In the genomic region with DNA sequence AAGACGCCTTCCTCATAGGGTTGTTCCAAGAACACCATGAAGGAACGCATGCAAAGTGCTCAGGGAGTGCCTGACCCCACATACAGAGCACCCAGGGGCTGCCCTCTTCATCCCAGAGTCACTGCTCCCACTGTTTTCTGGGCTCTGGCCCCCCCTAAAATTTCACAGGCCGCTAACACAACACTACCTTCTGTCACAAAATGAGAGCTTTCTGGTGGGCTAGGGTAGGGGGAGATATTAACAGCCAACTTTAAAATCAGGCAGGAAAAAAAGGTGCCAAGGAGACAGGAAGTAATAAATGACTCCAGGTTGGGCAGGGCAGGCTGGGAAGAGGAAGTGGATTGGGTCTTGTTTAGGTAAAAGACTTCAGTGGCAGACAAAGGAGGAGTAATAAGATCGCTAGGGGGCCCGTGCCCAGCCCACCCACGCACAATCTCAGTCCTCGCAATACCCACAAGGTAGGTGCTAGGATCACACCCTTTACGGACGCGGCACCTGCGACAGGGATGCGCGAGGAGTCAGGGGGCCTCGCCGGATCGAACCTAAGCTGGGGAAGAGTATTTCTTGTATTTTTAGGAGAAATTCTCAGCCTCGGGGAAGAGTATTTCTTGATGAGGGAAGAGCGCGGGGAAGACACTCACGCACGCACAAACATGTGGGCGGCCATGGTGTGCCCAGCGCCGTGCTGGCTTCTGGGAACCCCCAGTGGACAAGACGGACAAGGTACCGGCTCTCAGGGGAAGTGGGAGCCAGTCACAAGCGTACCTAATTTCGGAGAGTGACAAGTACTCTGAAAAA, we compare ENCODE assay signal across 8 cellular contexts. TPM values are rescaled to one million over a fixed set of nuclear protein-coding genes. Genes with fewer than 3 reads are reported as not detected.
A peak's percentile ranks its signal among the peaks of the same experiment; 100 is the strongest.
DNase-seq lines count a peak whose midpoint lies in the region; ATAC-seq, FAIRE-seq and TF ChIP-seq lines count a peak whose summit lies in the region.

No MANE protein-coding gene starts in this region.

- H2AFZ ChIP-seq in KMS-11 (ENCODE audit: low read depth) (peak overlapping the region; percentile 95), HepG2 (ENCODE audit: low read length) (no peak overlapping the region)

- no peak; a peak in 1 of 4 replicates for TF ChIP-seq POLR2A in HepG2 (IDR thresholded peaks at IDR 0.05; ENCODE audit: insufficient read depth in 1 of 2, low read depth in 2 of 2, low read length in 2 of 2)

- POLR2A ChIA-PET in HepG2 (lab: Yijun Ruan, JAX), result interaction anchor here (0.6 to 6.7 kb wide), 2 partner anchors 35 to 815 kb away, joined by 3 to 56 read pairs; no protein-coding TSS in a partner anchor

- BruUV-seq in HepG2 (replicated peaks; lab: Mats Ljungman, UMichigan), result TSS peak; percentile 65

- TF ChIP-seq EP300 in HepG2 (IDR thresholded peaks at IDR 0.05; ENCODE audit: low read depth in 2 of 2, low read length in 2 of 2), result no peak
- TF ChIP-seq EP300 in HepG2 (CRISPR knock-in tag; IDR thresholded peaks at IDR 0.05; ENCODE audit: borderline replicate concordance), result no peak

- H3K27ac ChIP-seq in C4-2B (peak overlapping the region; percentile 91), KMS-11 (no peak overlapping the region), HepG2 (ENCODE audit: extremely low read length, insufficient read depth, low read length) (peak overlapping the region; percentile 75), thymus (ENCODE audit: low read depth) (peak overlapping the region; percentile 69)

- H3K4me1 ChIP-seq in KMS-11 (ENCODE audit: low read depth, poor library complexity, severe bottlenecking), result peaks cover 15% of the 10 kb centered on the region
- H3K4me1 ChIP-seq in HepG2 (ENCODE audit: insufficient read depth, low read length), result peaks cover 63% of the 10 kb centered on the region
- peaks cover 14% of the 10 kb centered on the region for H3K4me1 ChIP-seq in thymus (ENCODE audit: control insufficient read depth, insufficient read depth, low read length)

- H3K79me2 ChIP-seq in KMS-11 (ENCODE audit: insufficient read depth, low read depth) (peaks cover 36% of the 10 kb centered on the region), HepG2 (ENCODE audit: insufficient read depth, low read length) (peaks cover 37% of the 10 kb centered on the region)

- DNase-seq in astrocyte of the spinal cord (ENCODE audit: low read depth, low spot score) (no peak), HepG2 (ENCODE audit: low spot score) (no peak), putamen (ENCODE audit: low spot score) (no peak), NCI-H2171 (lab: John Stamatoyannopoulos, UW) (no peak)

- H3K27me3 ChIP-seq in KMS-11 (ENCODE audit: insufficient read depth, low read depth) (no peaks in the 10 kb centered on the region), HepG2 (ENCODE audit: control insufficient read depth in 1 of 2, insufficient read depth in 2 of 2, low read length in 2 of 2) (no peaks in the 10 kb centered on the region), thymus (ENCODE audit: control insufficient read depth, insufficient read depth) (no peaks in the 10 kb centered on the region)

- no peak for TF ChIP-seq CTCF in C4-2B (conservative IDR thresholded peaks at IDR 0.05)
- TF ChIP-seq CTCF in KMS-11 (conservative IDR thresholded peaks at IDR 0.05; ENCODE audit: low read depth, low read length), result no peak
- no peak for TF ChIP-seq CTCF in astrocyte of the spinal cord (IDR thresholded peaks at IDR 0.05; ENCODE audit: low read depth, low read length)
- TF ChIP-seq CTCF in HepG2 (CRISPR knock-in tag; IDR thresholded peaks at IDR 0.05), result no peak

- in situ Hi-C loops in astrocyte of the spinal cord (cut with HindIII; ENCODE audit: low sequenced_read_pairs), result no loop called here
- in situ Hi-C loops in HepG2 (cut with HindIII; ENCODE audit: extremely low pct_ligation_motif_present, low pct_unique_long_range_greater_than_20kb), result loop anchor here (5.0 kb wide), 1 partner anchor 37 kb away; no protein-coding TSS in a partner anchor

- no peak for FAIRE-seq in HepG2 (lab: Jason Lieb, UNC)

- peak overlapping the region; percentile 68 for H3K4me2 ChIP-seq in KMS-11
- H3K4me2 ChIP-seq in HepG2 (ENCODE audit: low read depth, low read length), result peak overlapping the region; percentile 89

- intact Hi-C loops in HepG2 (cut with micrococcal nuclease; ENCODE audit: unreplicated experiment), result loop anchor here (2.0 kb wide), 1 partner anchor 30 kb away; no protein-coding TSS in a partner anchor

- H3K4me3 ChIP-seq in KMS-11 (IDR thresholded peaks at IDR 0.05; ENCODE audit: insufficient read depth, low read depth, low read length) (no peak overlapping the region), astrocyte of the spinal cord (ENCODE audit: low read depth, low read length) (peak overlapping the region; percentile 35), HepG2 (replicated peaks in 1 of 3; ENCODE audit: insufficient read depth in 1 of 3, low read depth in 2 of 3, low read length in 3 of 3) (peak overlapping the region; percentile 32 to 88 (median 51); a peak in 5 of 6 replicates), thymus (ENCODE audit: low read length) (peak overlapping the region; percentile 75)

- no peaks in the 10 kb centered on the region for H3K36me3 ChIP-seq in KMS-11 (ENCODE audit: insufficient read depth)
- peaks cover 0 to 10% of the 10 kb centered on the region in 2 experiments; a peak in 1 of 5 replicates for H3K36me3 ChIP-seq in HepG2 (replicated peaks in 1 of 2; ENCODE audit: control insufficient read depth in 1 of 2, insufficient read depth in 2 of 2, low read length in 2 of 2)
- peaks cover 3% of the 10 kb centered on the region for H3K36me3 ChIP-seq in thymus (ENCODE audit: control insufficient read depth, insufficient read depth)

- no peaks in the 10 kb centered on the region for H3K9me3 ChIP-seq in HepG2 (ENCODE audit: low read length)
- H3K9me3 ChIP-seq in thymus (ENCODE audit: control insufficient read depth), result no peaks in the 10 kb centered on the region

- no peak for TF ChIP-seq RAD21 in HepG2 (CRISPR knock-in tag; IDR thresholded peaks at IDR 0.05)

- H3K9ac ChIP-seq in KMS-11, result peak overlapping the region; percentile 30; the same call in 1 of the 2 replicates
- H3K9ac ChIP-seq in HepG2 (ENCODE audit: insufficient read depth, low read depth, low read length), result peak overlapping the region; percentile 65

- no peaks in the 10 kb centered on the region for H4K20me1 ChIP-seq in KMS-11 (ENCODE audit: insufficient read depth)
- peaks cover 15% of the 10 kb centered on the region; the same call in 1 of the 2 replicates for H4K20me1 ChIP-seq in HepG2 (ENCODE audit: insufficient read depth, low read length)

- ATAC-seq in HepG2, result no peak
- ATAC-seq in HG03520 (IDR thresholded peaks at IDR 0.05; ENCODE audit: unreplicated experiment), result no peak

- WGBS in HepG2 (ENCODE audit: low lambda C conversion rate), result 83% methylated on average over 27 of the region's 28 CpGs
- WGBS in thymus, result 48% methylated on average over 28 of the region's 28 CpGs

- CTCF ChIA-PET in HepG2 (lab: Yijun Ruan, JAX; ENCODE audit: low intra/inter-chr PET ratio, low total read pairs), result no interaction called here

RNA-seq across cellular contexts. Expression of gene FAM118A, which starts 0.9 kb away (rescaled TPM):
- total RNA-seq in HepG2 (2016; rRNA removed; fragmentation: Illumina TruSeq; extraction: Trizol), result 26.4 and 36.7 TPM in 2 replicates
- total RNA-seq in HepG2 (2016; cell fraction: cytosol; rRNA removed; fragmentation: Illumina TruSeq; extraction: Trizol; ENCODE audit: low read depth), result 28.0 and 29.8 TPM in 2 replicates
- 25.8 and 32.7 TPM in 2 replicates for total RNA-seq in HepG2 (2016; cell fraction: insoluble cytoplasmic fraction; rRNA removed; fragmentation: Illumina TruSeq; extraction: Trizol)
- 21.5 TPM in 2 replicates for total RNA-seq in HepG2 (2016; cell fraction: membrane; rRNA removed; fragmentation: Illumina TruSeq; extraction: Trizol)
- total RNA-seq in HepG2 (2016; cell fraction: nucleus; rRNA removed; fragmentation: Illumina TruSeq; extraction: Trizol), result 34.3 and 41.9 TPM in 2 replicates
- polyA plus RNA-seq in HepG2 (2011; rRNA removed) (48.2 TPM in 2 replicates), thymus (43.8 TPM)
- 24.5 and 25.4 TPM in 2 replicates for polyA plus RNA-seq in HepG2 (2011; cell fraction: cytosol; rRNA removed)
- 91.1 and 92.6 TPM in 2 replicates for polyA plus RNA-seq in HepG2 (2011; cell fraction: nucleus; rRNA removed)
- polyA plus RNA-seq in HepG2 (2012), result 34.1 and 39.4 TPM in 2 replicates
- polyA plus RNA-seq in HepG2 (2016; cell fraction: cytosol; fragmentation: Illumina TruSeq; extraction: Trizol; ENCODE audit: low read depth), result 8.3 and 8.5 TPM in 2 replicates
- 26.6 and 30.9 TPM in 2 replicates for polyA plus RNA-seq in HepG2 (2016; cell fraction: insoluble cytoplasmic fraction; fragmentation: Illumina TruSeq; extraction: Trizol; ENCODE audit: low read depth)
- 15.4 and 16.9 TPM in 2 replicates for polyA plus RNA-seq in HepG2 (2016; cell fraction: membrane; fragmentation: Illumina TruSeq; extraction: Trizol; ENCODE audit: low read depth)
- 87.6 and 89.2 TPM in 2 replicates for polyA plus RNA-seq in HepG2 (2016; cell fraction: nucleus; fragmentation: Illumina TruSeq; extraction: Trizol; ENCODE audit: insufficient read depth, low read depth)
- polyA minus RNA-seq in HepG2 (2011; rRNA and poly(A)+ RNA removed; ENCODE audit: low replicate concordance), result 15.6 and 49.1 TPM in 2 replicates
- polyA minus RNA-seq in HepG2 (2011; cell fraction: cytosol; rRNA and poly(A)+ RNA removed), result 12.3 and 12.7 TPM in 2 replicates
- polyA minus RNA-seq in HepG2 (2011; cell fraction: nucleus; rRNA and poly(A)+ RNA removed), result 57.0 and 67.1 TPM in 2 replicates

RNA-seq across cellular contexts. Expression of gene UPK3A, which starts 24.1 kb away (rescaled TPM):
- total RNA-seq in HepG2 (2016; rRNA removed; fragmentation: Illumina TruSeq; extraction: Trizol), result 10.0 and 10.5 TPM in 2 replicates
- total RNA-seq in HepG2 (2016; cell fraction: cytosol; rRNA removed; fragmentation: Illumina TruSeq; extraction: Trizol; ENCODE audit: low read depth), result 9.4 and 11.8 TPM in 2 replicates
- total RNA-seq in HepG2 (2016; cell fraction: insoluble cytoplasmic fraction; rRNA removed; fragmentation: Illumina TruSeq; extraction: Trizol), result 9.5 and 11.5 TPM in 2 replicates
- 10.2 and 12.3 TPM in 2 replicates for total RNA-seq in HepG2 (2016; cell fraction: membrane; rRNA removed; fragmentation: Illumina TruSeq; extraction: Trizol)
- total RNA-seq in HepG2 (2016; cell fraction: nucleus; rRNA removed; fragmentation: Illumina TruSeq; extraction: Trizol), result 3.3 and 4.2 TPM in 2 replicates
- polyA plus RNA-seq in HepG2 (2011; rRNA removed), result 12.2 and 13.8 TPM in 2 replicates
- polyA plus RNA-seq in HepG2 (2011; cell fraction: cytosol; rRNA removed), result 10.6 and 20.2 TPM in 2 replicates
- 5.9 and 7.2 TPM in 2 replicates for polyA plus RNA-seq in HepG2 (2011; cell fraction: nucleus; rRNA removed)
- 4.3 and 11.1 TPM in 2 replicates for polyA plus RNA-seq in HepG2 (2012)
- 14.1 and 18.5 TPM in 2 replicates for polyA plus RNA-seq in HepG2 (2016; cell fraction: cytosol; fragmentation: Illumina TruSeq; extraction: Trizol; ENCODE audit: low read depth)
- 14.2 and 18.6 TPM in 2 replicates for polyA plus RNA-seq in HepG2 (2016; cell fraction: insoluble cytoplasmic fraction; fragmentation: Illumina TruSeq; extraction: Trizol; ENCODE audit: low read depth)
- polyA plus RNA-seq in HepG2 (2016; cell fraction: membrane; fragmentation: Illumina TruSeq; extraction: Trizol; ENCODE audit: low read depth), result 13.4 and 14.9 TPM in 2 replicates
- 12.3 and 12.7 TPM in 2 replicates for polyA plus RNA-seq in HepG2 (2016; cell fraction: nucleus; fragmentation: Illumina TruSeq; extraction: Trizol; ENCODE audit: insufficient read depth, low read depth)
- polyA minus RNA-seq in HepG2 (2011; rRNA and poly(A)+ RNA removed; ENCODE audit: low replicate concordance), result 30.1 TPM in 1 of 2 replicates, not detected in the other
- 3.4 and 3.6 TPM in 2 replicates for polyA minus RNA-seq in HepG2 (2011; cell fraction: cytosol; rRNA and poly(A)+ RNA removed)
- polyA minus RNA-seq in HepG2 (2011; cell fraction: nucleus; rRNA and poly(A)+ RNA removed), result 2.2 and 3.2 TPM in 2 replicates
- polyA plus RNA-seq in thymus, result 1.0 TPM
